1 cellular context compared by ENCODE assay signal in genomic region chr19:8033287-8034177, GRCh38.
TF ChIP-seq lines count a peak whose summit lies in the region.
"Not testable (repeated sequence)": the region's sequence is repeated elsewhere in the genome, so short reads cannot be mapped to it uniquely, and the experiment has no call there.

No MANE protein-coding gene starts in this region.

TF ChIP-seq in K562, 482 proteins besides CTCF, POLR2A, EP300 and RAD21 (continued from another document):
- not testable (repeated sequence) for TF ChIP-seq PBX2 (CRISPR knock-in tag; IDR thresholded peaks at IDR 0.05; ENCODE audit: low read depth)
- TF ChIP-seq PBX2 (tag; conservative IDR thresholded peaks at IDR 0.05; ENCODE audit: low read depth) (peak; percentile 66), POLR2AphosphoS5 (IDR thresholded peaks at IDR 0.05; ENCODE audit: control insufficient read depth, insufficient read depth, low read depth, low read length) (peak; percentile 92), NFIC (IDR thresholded peaks at IDR 0.05) (peak; percentile 98), BCOR (IDR thresholded peaks at IDR 0.05) (peak; percentile 94), POLR2B (IDR thresholded peaks at IDR 0.05; ENCODE audit: low read depth, partially characterized antibody) (peak; percentile 69), HDAC2 (IDR thresholded peaks at IDR 0.05) (peak; percentile 76), MTA1 (IDR thresholded peaks at IDR 0.05; ENCODE audit: borderline replicate concordance) (peak; percentile 49), PKNOX1 (IDR thresholded peaks at IDR 0.05) (peak; percentile 72; the same call in 1 of the 2 replicates), HDAC3 (IDR thresholded peaks at IDR 0.05; ENCODE audit: borderline replicate concordance, partially characterized antibody) (peak; percentile 91), CREB3L1 (IDR thresholded peaks at IDR 0.05; ENCODE audit: borderline replicate concordance, low read depth) (peak; percentile 53; the same call in 1 of the 2 replicates), TSHZ1 (CRISPR knock-in tag; IDR thresholded peaks at IDR 0.05) (peak; percentile 73; the same call in 1 of the 2 replicates), ZBTB17 (CRISPR knock-in tag; IDR thresholded peaks at IDR 0.05) (0 out of 2 replicates have a peak, but pooled peaks have one; percentile 55), NCOA1 (IDR thresholded peaks at IDR 0.05; ENCODE audit: low read depth) (peak; percentile 24; the same call in 1 of the 2 replicates), CREM (IDR thresholded peaks at IDR 0.05; ENCODE audit: low read depth) (0 out of 2 replicates have a peak, but pooled peaks have one; percentile 4), E2F6 (IDR thresholded peaks at IDR 0.05; ENCODE audit: borderline replicate concordance in 1 of 2, extremely low read depth in 1 of 2, insufficient read depth in 1 of 2, insufficient read length in 1 of 2, low read depth in 1 of 2, low read length in 1 of 2, poor library complexity in 1 of 2, severe bottlenecking in 1 of 2) (peak in 1 of 2 experiments; percentile 8), MAFK (IDR thresholded peaks at IDR 0.05; ENCODE audit: low read length) (peak; percentile 54), DIDO1 (tag; IDR thresholded peaks at IDR 0.05; ENCODE audit: low read depth) (0 out of 2 replicates have a peak, but pooled peaks have one; percentile 26), ZNF280A (IDR thresholded peaks at IDR 0.05; ENCODE audit: low read depth, partially characterized antibody) (peak; percentile 49), ARID1B (IDR thresholded peaks at IDR 0.05) (peak; percentile 99), C11orf30 (IDR thresholded peaks at IDR 0.05; ENCODE audit: low read depth) (peak; percentile 83), CBFA2T2 (conservative IDR thresholded peaks at IDR 0.05) (peak; percentile 97), NBN (IDR thresholded peaks at IDR 0.05; ENCODE audit: low read depth) (peak; percentile 72)
